In the genomic region with DNA sequence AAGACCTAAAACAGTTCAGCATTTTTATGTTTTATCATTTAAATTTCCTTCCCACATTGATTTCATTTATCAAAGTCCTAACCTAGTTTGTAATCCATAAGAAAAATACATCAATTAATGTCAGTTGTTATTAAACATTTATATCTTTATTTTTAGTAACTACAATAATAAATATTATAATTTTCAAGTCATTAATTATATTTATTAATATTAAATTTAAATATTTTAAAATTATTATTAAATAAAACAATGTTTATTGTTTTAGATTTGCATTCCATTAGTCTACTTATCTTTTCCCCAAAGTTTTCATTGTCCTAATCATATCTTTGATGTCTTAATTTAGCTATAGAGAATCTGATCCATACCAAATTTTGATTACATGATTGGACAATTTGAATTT, we compare ENCODE assay signal across 23 cellular contexts.
DNase-seq lines count a peak whose midpoint lies in the region; ATAC-seq, FAIRE-seq and TF ChIP-seq lines count a peak whose summit lies in the region.
"Had no signal": no experiment of that assay in that cellular context is flagged by ENCODE, and none has a peak within 500 bp of the region (broad histone marks: within the 10 kb centered on the region; RNA-seq: fewer than 3 reads in every experiment).

No MANE protein-coding gene starts in this region.

- no peak for ATAC-seq in pancreas
- no peak for ATAC-seq in GM18873 (IDR thresholded peaks at IDR 0.05; ENCODE audit: low FRiP score, unreplicated experiment)
- ATAC-seq in HG03175 (IDR thresholded peaks at IDR 0.05; ENCODE audit: unreplicated experiment): no peak
- no peak for ATAC-seq in GM19328 (IDR thresholded peaks at IDR 0.05; ENCODE audit: unreplicated experiment)
- ATAC-seq: A549, GM12878 had no signal

- no peak for TF ChIP-seq POLR2A in lower leg skin (IDR thresholded peaks at IDR 0.05)

- no peaks in the 10 kb centered on the region for H3K4me1 ChIP-seq in pancreas
- H3K4me1 ChIP-seq: HAP-1 had no signal

- DNase-seq in pancreas (no peak), lower leg skin (ENCODE audit: low spot score in 2 of 2) (no peak)
- DNase-seq: ACHN; AML-193; C1 segment of cervical spinal cord; Calu3; CD4-positive, alpha-beta memory T cell; COR-L47; DMS53; DMS79 treated with DMSO at 0.1 percent for 48 hours; GOT3; HFFc6 had no signal

- no peaks in the 10 kb centered on the region for H3K36me3 ChIP-seq in pancreas
- H3K36me3 ChIP-seq: HAP-1 had no signal

- H3K4me3 ChIP-seq in pancreas (no peak overlapping the region), lower leg skin (ENCODE audit: low read depth, poor library complexity, severe bottlenecking) (no peak overlapping the region)
- H3K4me3 ChIP-seq: A549, GM12878, HAP-1 had no signal

- FAIRE-seq in A204.1 (lab: Jason Lieb, UNC) (peak; percentile 95), TTC549 (lab: Jason Lieb, UNC) (peak; percentile 99), endometrium (lab: Jason Lieb, UNC) (peak; percentile 90), pancreas (lab: Jason Lieb, UNC) (peak; percentile 87)
- FAIRE-seq: A549, GM12878, H54 had no signal

- no peaks in the 10 kb centered on the region for H3K27me3 ChIP-seq in pancreas

- intact Hi-C loops in pancreas (cut with DNase I) (no loop called here), lower leg skin (cut with DNase I; ENCODE audit: low total_unique reads) (no loop called here)

- H3K27ac ChIP-seq in pancreas: no peak overlapping the region
- H3K27ac ChIP-seq: 22Rv1, A549 had no signal

- no peaks in the 10 kb centered on the region for H3K9me3 ChIP-seq in pancreas
- H3K9me3 ChIP-seq: A549, HAP-1 had no signal

- TF ChIP-seq CTCF in pancreas (IDR thresholded peaks at IDR 0.05): no peak
- no peak for TF ChIP-seq CTCF in lower leg skin (IDR thresholded peaks at IDR 0.05)
